In genomic region chr9:73548201-73548600, GRCh38 we compare ENCODE assay signal across 16 cellular contexts.
DNase-seq lines count a peak whose midpoint lies in the region; ATAC-seq and TF ChIP-seq lines count a peak whose summit lies in the region.
"Had no signal": no experiment of that assay in that cellular context is flagged by ENCODE, and none has a peak within 500 bp of the region (broad histone marks: within the 10 kb centered on the region; RNA-seq: fewer than 3 reads in every experiment).

No MANE protein-coding gene starts in this region.

- CTCF ChIA-PET in Calu3 (lab: Charles Lee) = no interaction called here

- H3K9me3 Mint-ChIP-seq in neural progenitor cell (no peaks in the 10 kb centered on the region), Calu3 (ENCODE audit: low read depth, unreplicated experiment) (no peaks in the 10 kb centered on the region)

- H4K20me1 ChIP-seq in neural progenitor cell (ENCODE audit: low read depth) = no peaks in the 10 kb centered on the region
- H4K20me1 ChIP-seq: BLaER1 treated with 17β-estradiol and CSF1 and Interleukin-3, amounts not matched to agents 10 nM and 100 nM had no signal

- peaks cover 13% of the 10 kb centered on the region for H3K4me1 ChIP-seq in neural progenitor cell
- H3K4me1 ChIP-seq: BLaER1 treated with 17β-estradiol and CSF1 and Interleukin-3, amounts not matched to agents 10 nM and 100 nM; heart right ventricle; pancreas; spleen had no signal

- TF ChIP-seq CTCF in LNCaP clone FGC (IDR thresholded peaks at IDR 0.05; ENCODE audit: control insufficient read depth, extremely low read depth, insufficient read depth) (no peak), neural progenitor cell (IDR thresholded peaks at IDR 0.05) (no peak), Calu3 (IDR thresholded peaks at IDR 0.05; ENCODE audit: unreplicated experiment) (no peak)

- H3K4me3 ChIP-seq in LNCaP clone FGC (ENCODE audit: low read depth, low read length) = no peak overlapping the region
- no peak overlapping the region for H3K4me3 ChIP-seq in neural progenitor cell
- H3K4me3 ChIP-seq: BLaER1 treated with 17β-estradiol and CSF1 and Interleukin-3, amounts not matched to agents 10 nM and 100 nM; heart right ventricle; pancreas; spleen had no signal

- H3K79me2 ChIP-seq in neural progenitor cell (ENCODE audit: low read depth) = no peaks in the 10 kb centered on the region

- no peaks in the 10 kb centered on the region for H3F3A ChIP-seq in neural progenitor cell (ENCODE audit: low read depth)

- H3K36me3 ChIP-seq in neural progenitor cell = no peaks in the 10 kb centered on the region
- H3K36me3 ChIP-seq: BLaER1 treated with 17β-estradiol and CSF1 and Interleukin-3, amounts not matched to agents 10 nM and 100 nM; heart right ventricle; pancreas; spleen had no signal

- no peaks in the 10 kb centered on the region for H3K9me3 ChIP-seq in neural progenitor cell (ENCODE audit: low read depth)
- H3K9me3 ChIP-seq: BLaER1 treated with 17β-estradiol and CSF1 and Interleukin-3, amounts not matched to agents 10 nM and 100 nM; heart right ventricle; pancreas; spleen had no signal

- no peaks in the 10 kb centered on the region for H3K27me3 ChIP-seq in neural progenitor cell
- H3K27me3 ChIP-seq: BLaER1 treated with 17β-estradiol and CSF1 and Interleukin-3, amounts not matched to agents 10 nM and 100 nM; heart right ventricle; pancreas; spleen had no signal

- DNase-seq in LNCaP clone FGC (ENCODE audit: low read depth) = peak; percentile 33
- peak; percentile 2 for DNase-seq in NCI-H69 (lab: John Stamatoyannopoulos, UW)
- DNase-seq in cerebellar cortex (ENCODE audit: low spot score) = peak; percentile 5
- DNase-seq in neural progenitor cell (ENCODE audit: low spot score) = peak; percentile 11
- no peak for DNase-seq in Calu3
- DNase-seq in activated naive CD4-positive, alpha-beta T cell treated with anti-CD3 and anti-CD28 coated beads, Interleukin-2, amount 50 U/mL, for 16 hours = no peak
- DNase-seq: activated effector memory CD4-positive, alpha-beta T cell treated with anti-CD3 and anti-CD28 coated beads, Interleukin-2, amount 50 U/mL, for 16 hours; cortex of kidney; heart right ventricle; kidney; pancreas; spleen; stimulated activated naive CD8-positive, alpha-beta T cell treated with anti-CD3 and anti-CD28 coated beads, Interleukin-15, Interleukin-2, amounts not matched to agents 100 U/mL and 50 U/mL, for 24 hours had no signal

- H3K4me2 ChIP-seq in neural progenitor cell = no peak overlapping the region
- H3K4me2 ChIP-seq: BLaER1 treated with 17β-estradiol and CSF1 and Interleukin-3, amounts not matched to agents 10 nM and 100 nM had no signal

- intact Hi-C loops in Calu3 (cut with micrococcal nuclease; ENCODE audit: unreplicated experiment) = no loop called here

- no peak for ATAC-seq in GM18858 (IDR thresholded peaks at IDR 0.05; ENCODE audit: unreplicated experiment)
- ATAC-seq: esophagus mucosa; heart right ventricle; pancreas; stimulated activated naive CD8-positive, alpha-beta T cell treated with anti-CD3 and anti-CD28 coated beads, Interleukin-15, Interleukin-2, amounts not matched to agents 100 U/mL and 50 U/mL, for 24 hours had no signal

- H3K27ac Mint-ChIP-seq in neural progenitor cell (no peak overlapping the region), Calu3 (ENCODE audit: unreplicated experiment) (no peak overlapping the region)

- peak overlapping the region; percentile 84 for H2AFZ ChIP-seq in neural progenitor cell (replicated peaks)

- peaks cover 2% of the 10 kb centered on the region for H3K36me3 Mint-ChIP-seq in neural progenitor cell
- H3K36me3 Mint-ChIP-seq in Calu3 (ENCODE audit: insufficient read depth, unreplicated experiment) = no peaks in the 10 kb centered on the region

- no peak overlapping the region for H3K9ac ChIP-seq in neural progenitor cell
- H3K9ac ChIP-seq: BLaER1 treated with 17β-estradiol and CSF1 and Interleukin-3, amounts not matched to agents 10 nM and 100 nM had no signal

- BruUV-seq in Calu3 (replicated peaks; lab: Mats Ljungman, UMichigan) = no TSS peak

- H3K4me1 Mint-ChIP-seq in neural progenitor cell = peaks cover 12% of the 10 kb centered on the region
- no peaks in the 10 kb centered on the region for H3K4me1 Mint-ChIP-seq in Calu3 (ENCODE audit: low read depth, unreplicated experiment)

- H3K27me3 Mint-ChIP-seq in neural progenitor cell (ENCODE audit: insufficient read depth, low read depth) (no peaks in the 10 kb centered on the region), Calu3 (ENCODE audit: unreplicated experiment) (no peaks in the 10 kb centered on the region)

- no peak overlapping the region for H3K4me3 Mint-ChIP-seq in neural progenitor cell
- H3K4me3 Mint-ChIP-seq in Calu3 (ENCODE audit: low read depth, unreplicated experiment) = no peak overlapping the region

- no peak overlapping the region for H3K27ac ChIP-seq in neural progenitor cell
- H3K27ac ChIP-seq: BLaER1 treated with 17β-estradiol and CSF1 and Interleukin-3, amounts not matched to agents 10 nM and 100 nM; heart right ventricle; pancreas; spleen had no signal

Comparison
In these comparisons a context has a peak if more than half of its experiments do, and no peak if none do; other contexts are left out.
1. DNase-seq: peak in LNCaP clone FGC (single experiment), NCI-H69 (single experiment), cerebellar cortex (single experiment) and neural progenitor cell (single experiment); none in Calu3 (single experiment) and activated naive CD4-positive, alpha-beta T cell treated with anti-CD3 and anti-CD28 coated beads, Interleukin-2, amount 50 U/mL, for 16 hours (single experiment).